Comparison of ENCODE assay signal across 31 cellular contexts in the genomic region with DNA sequence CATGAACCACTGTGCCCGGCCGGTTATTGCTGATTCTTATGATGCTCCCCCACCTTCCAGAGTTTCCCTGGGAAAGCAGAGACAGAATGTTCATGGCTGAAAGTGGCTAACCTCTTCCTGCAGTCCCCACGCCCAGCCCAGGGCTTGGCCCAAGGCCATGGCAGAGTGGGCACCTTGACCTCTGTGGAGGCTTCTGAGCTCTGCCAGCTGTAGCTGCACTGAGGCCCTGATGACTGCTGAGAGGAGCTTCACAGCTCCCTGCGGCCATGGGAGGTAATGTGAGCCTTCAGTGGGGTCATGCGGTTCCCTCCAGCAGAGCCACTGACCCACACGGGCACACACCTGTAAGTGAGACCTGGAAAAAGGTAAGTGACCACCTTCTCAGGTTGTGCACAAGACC. TPM values are rescaled to one million over a fixed set of nuclear protein-coding genes. Genes with fewer than 3 reads are reported as not detected.
"Had no signal": no experiment of that assay in that cellular context is flagged by ENCODE, and none has a peak within 500 bp of the region (broad histone marks: within the 10 kb centered on the region; RNA-seq: fewer than 3 reads in every experiment).

No MANE protein-coding gene starts in this region.

- DNase-seq: activated CD4-positive, alpha-beta memory T cell treated with anti-CD3 and anti-CD28 coated beads, Interleukin-2, amount 10 ng/mL, durations not matched to agents 7 days and 5 days; activated CD4-positive, alpha-beta T cell treated with anti-CD3 and anti-CD28 coated beads, Interleukin-2, amount 10 ng/mL, durations not matched to agents 7 days and 5 days; activated CD8-positive, alpha-beta memory T cell treated with anti-CD3 and anti-CD28 coated beads, Interleukin-2, amount 50 U/mL, for 48 hours; activated gamma-delta T cell treated with Interleukin-2 at 50 U/mL for 16 hours; activated T-cell treated with anti-CD3 and anti-CD28 coated beads, Interleukin-2, amount 50 U/mL, for 4 hours; anterior cingulate cortex; body of pancreas; effector CD8-positive, alpha-beta T cell; esophagus squamous epithelium; foreskin melanocyte; kidney glomerular epithelial cell; left ventricle myocardium superior; naive B cell; small intestine; stimulated activated CD4-positive, alpha-beta T cell treated with anti-CD3 and anti-CD28 coated beads, Interleukin-2, amount 100 ng/mL, for 24 hours; stimulated activated naive B cell treated with anti-CD40 and anti-IgM and Interleukin-4, amounts not matched to agents 10 μg/mL and 1 μg/mL and 100 μg/mL, for 72 hours; stomach; T-helper 17 cell; T1000; transverse colon; WERI-Rb-1 had no signal

- H3K36me3 ChIP-seq: esophagus squamous epithelium, heart right ventricle, neural progenitor cell, stomach, transverse colon, WERI-Rb-1 had no signal

- H3K4me2 ChIP-seq: neural progenitor cell had no signal

- H3K9ac ChIP-seq: neural progenitor cell had no signal

- FAIRE-seq: colon, endometrium, small intestine, urothelium cell line had no signal

- H2AFZ ChIP-seq: neural progenitor cell had no signal

- H3K4me3 ChIP-seq: body of pancreas, esophagus squamous epithelium, heart right ventricle, neural progenitor cell, stomach, transverse colon had no signal

- H3K27ac ChIP-seq: body of pancreas, epithelial cell of prostate, esophagus squamous epithelium, heart right ventricle, neural progenitor cell, stomach, transverse colon, WERI-Rb-1 had no signal

- ATAC-seq: activated CD4-positive, CD25-positive, alpha-beta regulatory T cell treated with anti-CD3 and anti-CD28 coated beads, Interleukin-2, amount 50 U/mL, for 24 hours; activated T-cell treated with anti-CD3 and anti-CD28 coated beads, Interleukin-2, amount 50 U/mL, for 4 hours; activated T-helper 17 cell treated with anti-CD3 and anti-CD28 coated beads, Interleukin-2, amount 50 U/mL, for 72 hours; body of pancreas; SK-N-SH treated with all-trans-retinoic acid at 6 μM for 48 hours; stimulated activated naive B cell treated with anti-CD40 and anti-IgM and Interleukin-4, amounts not matched to agents 10 μg/mL and 1 μg/mL and 100 μg/mL, for 72 hours; T-helper 17 cell had no signal

- H3K9me3 ChIP-seq: body of pancreas, esophagus squamous epithelium, heart right ventricle, stomach, transverse colon had no signal

- H3K4me1 ChIP-seq: body of pancreas, esophagus squamous epithelium, stomach, transverse colon had no signal

- H3K27me3 ChIP-seq: body of pancreas, esophagus squamous epithelium, heart right ventricle, neural progenitor cell, stomach, transverse colon had no signal

RNA-seq across cellular contexts. Expression of a gene that starts 13.3 kb away (rescaled TPM):
- total RNA-seq: dermis microvascular lymphatic vessel endothelial cell had no signal
